5 cellular contexts compared by ENCODE assay signal in the genomic region with DNA sequence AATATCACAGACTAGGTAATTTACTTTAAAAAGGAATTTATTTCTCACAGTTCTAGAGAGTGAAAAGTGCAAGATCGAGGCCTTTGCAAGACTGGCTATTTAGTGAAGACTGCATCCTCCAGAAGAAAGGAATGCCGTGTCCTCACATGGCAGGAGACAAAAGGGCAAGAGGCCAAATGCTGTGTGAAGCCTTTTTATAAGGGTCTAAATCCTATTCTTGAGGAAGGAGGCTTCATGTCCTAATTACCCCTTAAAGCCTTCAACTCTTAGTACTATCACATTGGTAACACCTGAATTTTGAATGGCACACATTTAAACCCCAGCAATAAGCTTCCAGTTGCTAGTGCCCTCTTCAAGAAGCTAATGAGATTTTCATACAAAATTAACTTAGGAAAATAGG.
"Had no signal": no experiment of that assay in that cellular context is flagged by ENCODE, and none has a peak within 500 bp of the region (broad histone marks: within the 10 kb centered on the region; RNA-seq: fewer than 3 reads in every experiment).

No MANE protein-coding gene starts in this region.

- H3K4me3 ChIP-seq: GM23338 had no signal

- H3K27ac ChIP-seq: HL-60 had no signal

- H3K4me2 ChIP-seq: GM23338 had no signal

- H3K27ac Mint-ChIP-seq: GM23338, H9, IgD-negative memory B cell had no signal

- H3K27me3 Mint-ChIP-seq: IgD-negative memory B cell had no signal

- H3K36me3 Mint-ChIP-seq: IgD-negative memory B cell had no signal

- H2AFZ ChIP-seq: GM23338 had no signal

- DNase-seq: H9, HCEC 1CT had no signal

- H3K4me3 Mint-ChIP-seq: GM23338, H9, IgD-negative memory B cell had no signal
